In the genomic region with DNA sequence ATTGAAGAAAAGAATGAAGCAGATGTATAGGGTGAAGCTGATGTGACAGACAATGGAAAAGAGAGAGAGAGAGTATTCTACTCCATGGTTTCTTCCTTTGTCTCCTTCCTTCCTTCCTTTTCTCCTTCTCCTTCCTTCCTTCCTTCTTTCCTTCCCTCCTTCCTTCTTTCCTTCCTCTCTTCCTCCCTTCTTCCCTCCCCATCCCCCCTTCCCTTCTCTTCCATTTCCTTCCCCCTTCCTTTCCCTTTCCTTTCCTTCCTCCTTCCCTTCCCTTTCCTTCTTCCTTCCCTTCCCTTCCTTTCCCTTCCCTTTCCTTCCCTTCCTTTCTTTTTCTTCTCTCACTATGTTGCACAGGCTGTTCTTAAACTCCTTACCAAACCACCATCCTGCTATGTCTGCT, we compare ENCODE assay signal across 9 cellular contexts. TPM values are rescaled to one million over a fixed set of nuclear protein-coding genes. Genes with fewer than 3 reads are reported as not detected.
"Had no signal": no experiment of that assay in that cellular context is flagged by ENCODE, and none has a peak within 500 bp of the region (broad histone marks: within the 10 kb centered on the region; RNA-seq: fewer than 3 reads in every experiment).

No MANE protein-coding gene starts in this region.

- FAIRE-seq: HTR-8/SVneo had no signal

- DNase-seq: IMR-90, KBM-7, KG1 had no signal

- H3K9ac ChIP-seq: KMS-11 had no signal

- H3K27ac ChIP-seq: HL-60, KMS-11 had no signal

- H3K4me2 ChIP-seq: KMS-11 had no signal

RNA-seq across cellular contexts. Expression of gene GPR139, which starts 55.7 kb away (rescaled TPM):
- total RNA-seq: HT-29, HT1080, IMR-90 had no signal
- polyA plus RNA-seq: IgD-negative memory B cell, IMR-90 had no signal
